ENCODE assay signal across 1 cellular context in genomic region chr5:5511904-5512416, GRCh38.
TF ChIP-seq lines count a peak whose summit lies in the region.

No MANE protein-coding gene starts in this region.

TF ChIP-seq in H1, 55 proteins besides CTCF, POLR2A, EP300 and RAD21 (continued from another document):
- TF ChIP-seq TCF12 (IDR thresholded peaks at IDR 0.05; ENCODE audit: low read depth, low read length) (no peak), ATF2 (IDR thresholded peaks at IDR 0.05; ENCODE audit: low read length) (no peak), CREB1 (IDR thresholded peaks at IDR 0.05) (no peak), SIRT6 (IDR thresholded peaks at IDR 0.05; ENCODE audit: low read length) (no peak)
